ENCODE assay signal across 24 cellular contexts in the genomic region with DNA sequence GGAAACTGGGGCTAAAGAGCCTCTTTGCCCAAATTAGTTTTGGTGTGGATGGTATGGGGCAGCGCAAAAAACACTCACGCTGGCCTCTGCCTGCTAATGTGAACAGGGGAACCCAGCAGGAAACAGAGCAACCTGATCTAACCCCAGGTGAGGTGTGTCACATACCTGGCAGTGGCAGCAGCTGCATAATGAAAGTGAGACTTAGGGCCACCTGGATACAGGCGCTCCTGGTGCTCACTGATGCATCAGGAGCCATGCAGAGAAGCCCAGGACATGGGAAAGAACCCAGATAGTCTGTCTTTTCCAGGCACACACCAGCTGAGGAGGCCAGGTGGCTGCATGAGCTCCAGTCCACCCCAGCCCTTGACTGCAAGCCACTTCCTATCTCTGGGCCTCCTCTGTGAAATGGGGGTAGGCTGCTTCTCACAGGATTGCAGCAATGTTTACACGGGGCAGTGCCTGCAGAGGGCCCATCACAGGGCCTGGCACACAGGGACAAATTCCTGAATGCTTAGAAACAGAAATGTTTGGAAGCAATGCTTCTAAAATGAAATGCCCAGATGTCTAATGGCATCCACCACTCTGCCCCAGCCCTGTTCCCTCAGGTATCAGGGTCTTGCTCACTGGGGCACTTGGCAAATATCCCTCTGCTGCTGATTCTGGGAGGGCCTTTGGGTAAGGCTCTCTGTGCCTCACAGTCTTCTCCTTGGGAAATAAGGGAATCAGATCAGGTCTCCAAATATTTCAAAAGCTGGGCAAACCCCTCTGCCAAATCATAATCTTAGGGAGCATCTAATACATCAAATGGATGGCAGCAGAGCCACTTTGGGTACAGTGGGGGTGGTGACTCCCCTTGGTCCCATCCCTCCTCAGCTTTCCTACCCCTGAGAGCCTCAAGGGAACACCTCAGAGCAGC. TPM values are rescaled to one million over a fixed set of nuclear protein-coding genes. Genes with fewer than 3 reads are reported as not detected.
DNase-seq lines count a peak whose midpoint lies in the region; ATAC-seq, FAIRE-seq and TF ChIP-seq lines count a peak whose summit lies in the region.
"Had no signal": no experiment of that assay in that cellular context is flagged by ENCODE, and none has a peak within 500 bp of the region (broad histone marks: within the 10 kb centered on the region; RNA-seq: fewer than 3 reads in every experiment).

No MANE protein-coding gene starts in this region.

- H4K8ac ChIP-seq in H9 (replicated peaks; ENCODE audit: insufficient read length, low read depth, low read length): no peak overlapping the region

- no peaks in the 10 kb centered on the region for H3K23me2 ChIP-seq in H9 (ENCODE audit: insufficient read length, low read depth, low read length, poor library complexity, severe bottlenecking)

- H2AFZ ChIP-seq in H9 (ENCODE audit: low read length): no peak overlapping the region

- no peaks in the 10 kb centered on the region; the same call in 1 of the 2 replicates for H3K27me3 Mint-ChIP-seq in H9 (ENCODE audit: low read depth)

- no peak overlapping the region for H2BK20ac ChIP-seq in H9 (ENCODE audit: low read depth, low read length, poor library complexity, severe bottlenecking)

- H3K14ac ChIP-seq in H9 (ENCODE audit: insufficient read depth, low read length): no peak overlapping the region

- H4K20me1 ChIP-seq in H9 (ENCODE audit: control insufficient read depth, insufficient read depth, insufficient read length): no peaks in the 10 kb centered on the region

- DNase-seq in A549 (ENCODE audit: low read depth in 1 of 2, low spot score in 1 of 2) (no peak), H9 (peak; percentile 15), cerebellar cortex (ENCODE audit: low spot score) (peak; percentile 60), lung (ENCODE audit: low spot score) (no peak), anterior cingulate cortex (lab: John Stamatoyannopoulos, UW) (no peak), erythroblast (lab: John Stamatoyannopoulos, UW) (no peak), DMS153 (lab: John Stamatoyannopoulos, UW) (no peak)
- DNase-seq: ACHN; activated CD4-positive, alpha-beta T cell treated with anti-CD3 and anti-CD28 coated beads, Interleukin-2, amount 50 U/mL, for 1 hour; activated naive CD4-positive, alpha-beta T cell treated with anti-CD3 and anti-CD28 coated beads for 36 hours; HFFc6; KG1; NCI-H1930; NCI-H526; SHP77; substantia nigra had no signal

- CTCF ChIA-PET in A549 (lab: Yijun Ruan, JAX): no interaction called here

- H3K27me3 ChIP-seq in H9 (ENCODE audit: insufficient read depth, low read length) (no peaks in the 10 kb centered on the region), lung (ENCODE audit: control insufficient read depth, insufficient read depth) (no peaks in the 10 kb centered on the region)
- H3K27me3 ChIP-seq: ascending aorta had no signal

- no peak overlapping the region for H4K91ac ChIP-seq in H9 (ENCODE audit: insufficient read length, low read depth, low read length)

- TF ChIP-seq CTCF in A549 (IDR thresholded peaks at IDR 0.05): no peak
- no peak for TF ChIP-seq CTCF in H9 (conservative IDR thresholded peaks at IDR 0.05)
- TF ChIP-seq CTCF in lung (IDR thresholded peaks at IDR 0.05; ENCODE audit: control extremely low read depth, extremely low read depth): no peak

- peaks cover 8 to 33% of the 10 kb centered on the region in 2 donors for H3K36me3 ChIP-seq in lung (ENCODE audit: control insufficient read depth in 2 of 2, insufficient read depth in 2 of 2, low read length in 2 of 2)

- POLR2A ChIA-PET in A549 (lab: Yijun Ruan, JAX): no interaction called here

- no peak overlapping the region for H3T11ph ChIP-seq in H9 (ENCODE audit: low read length)

- H3K18ac ChIP-seq in H9 (ENCODE audit: insufficient read length, low read depth, low read length): no peak overlapping the region

- peak overlapping the region; percentile 72 for H3K4me2 ChIP-seq in A549
- H3K4me2 ChIP-seq in H9 (ENCODE audit: insufficient read depth, insufficient read length, low read length): no peak overlapping the region

- no peak overlapping the region for H3K4ac ChIP-seq in H9 (ENCODE audit: low read depth, low read length)

- H3K79me1 ChIP-seq in H9 (ENCODE audit: insufficient read depth, low read depth, low read length, poor library complexity, severe bottlenecking): peaks cover 5% of the 10 kb centered on the region

- no peak overlapping the region for H2BK120ac ChIP-seq in H9 (ENCODE audit: low read depth, low read length, poor library complexity, severe bottlenecking)

- no peaks in the 10 kb centered on the region; a peak in 1 of 4 replicates for H3K4me1 Mint-ChIP-seq in H9

- H3K9ac ChIP-seq in H9 (ENCODE audit: extremely low read depth, insufficient read length, low read length): no peak overlapping the region

- H3K9me3 Mint-ChIP-seq in H9: no peaks in the 10 kb centered on the region
- H3K9me3 Mint-ChIP-seq: activated naive CD4-positive, alpha-beta T cell treated with anti-CD3 and anti-CD28 coated beads for 36 hours; CD14-positive monocyte; HFFc6; mesothelial cell of epicardium; neural crest cell; T-helper 1 cell treated with Interleukin-12 subunit alpha and Interleukin-12 subunit beta and Interleukin-4 antibody, amounts not matched to agents 30 μg/mL and 1 μg/mL, for 36 hours had no signal

- no peak overlapping the region for H3K23ac ChIP-seq in H9 (ENCODE audit: insufficient read length, low read depth, low read length)

- H3K9me3 ChIP-seq in A549 (no peaks in the 10 kb centered on the region), H9 (ENCODE audit: control insufficient read depth, low read depth, low read length) (no peaks in the 10 kb centered on the region), lung (ENCODE audit: control insufficient read depth in 2 of 2, insufficient read depth in 1 of 2, low read length in 1 of 2) (no peaks in the 10 kb centered on the region)
- H3K9me3 ChIP-seq: ascending aorta had no signal

- 0 out of 2 replicates have a peak, but pooled peaks cover 7% of the 10 kb centered on the region for H3K79me2 ChIP-seq in H9 (ENCODE audit: insufficient read depth, low read length)

- no peak overlapping the region for H4K5ac ChIP-seq in H9 (ENCODE audit: insufficient read length, low read depth, low read length)

- TF ChIP-seq RAD21 in A549 (conservative IDR thresholded peaks at IDR 0.05 in 1 of 2, IDR thresholded peaks at IDR 0.05 in 1 of 2): no peak

- H3K4me3 ChIP-seq in A549 (no peak overlapping the region), lung (no peak overlapping the region)
- H3K4me3 ChIP-seq: ascending aorta had no signal

- H3K36me3 Mint-ChIP-seq in H9 (ENCODE audit: insufficient read depth in 1 of 3, low read depth in 3 of 3): peaks cover 45 to 92% (median 91%) of the 10 kb centered on the region in 3 experiments

- no peak for TF ChIP-seq POLR2A in A549 (IDR thresholded peaks at IDR 0.05; ENCODE audit: low read length)
- no peak for TF ChIP-seq POLR2A in erythroblast (IDR thresholded peaks at IDR 0.05; ENCODE audit: low read length)

- H2BK15ac ChIP-seq in H9 (ENCODE audit: low read depth, low read length): no peak overlapping the region

- peak overlapping the region; percentile 57 to 75 for H3K27ac ChIP-seq in A549
- H3K27ac ChIP-seq in H9 (ENCODE audit: insufficient read length, low read depth, low read length): no peak overlapping the region
- peak overlapping the region in 1 of 2 donors; percentile 35 for H3K27ac ChIP-seq in lung (ENCODE audit: low read depth in 1 of 2, low read length in 1 of 2)
- H3K27ac ChIP-seq: ascending aorta, VCaP had no signal

- H3K4me1 ChIP-seq in A549 (peaks cover 62% of the 10 kb centered on the region), H9 (ENCODE audit: insufficient read depth, low read length) (no peaks in the 10 kb centered on the region), lung (ENCODE audit: control insufficient read depth in 2 of 2, insufficient read depth in 2 of 2, low read length in 2 of 2) (peaks cover 0 to 3% of the 10 kb centered on the region in 2 donors)
- H3K4me1 ChIP-seq: ascending aorta had no signal

- H2AK5ac ChIP-seq in H9 (ENCODE audit: insufficient read length, low read length): no peak overlapping the region

- H3K27ac Mint-ChIP-seq in H9: no peak overlapping the region; a peak in 2 of 7 replicates
- H3K27ac Mint-ChIP-seq: activated naive CD4-positive, alpha-beta T cell treated with anti-CD3 and anti-CD28 coated beads for 36 hours; HFFc6; mesothelial cell of epicardium; T-helper 1 cell treated with Interleukin-12 subunit alpha and Interleukin-12 subunit beta and Interleukin-4 antibody, amounts not matched to agents 30 μg/mL and 1 μg/mL, for 36 hours had no signal

- FAIRE-seq in A549 (lab: Jason Lieb, UNC): no peak
- FAIRE-seq: islet of Langerhans had no signal

- no peak overlapping the region for H2BK12ac ChIP-seq in H9 (ENCODE audit: insufficient read length, low read depth, low read length)

- 44% methylated on average over 2 of the region's 4 CpGs for WGBS in A549 (ENCODE audit: missing lambda C conversion rate)
- no CpG with 5 or more reads among the region's 4 CpGs for WGBS in H9 (ENCODE audit: extremely low coverage, insufficient read length, low lambda C conversion rate)
- 58 to 88% methylated on average over 3 to 4 of the region's 4 CpGs for WGBS in lung, 2 donors

- no peak overlapping the region for H3K56ac ChIP-seq in H9 (ENCODE audit: insufficient read length, low read depth, low read length)

- no peak overlapping the region for H3K4me3 Mint-ChIP-seq in H9
- H3K4me3 Mint-ChIP-seq: activated naive CD4-positive, alpha-beta T cell treated with anti-CD3 and anti-CD28 coated beads for 36 hours; CD14-positive monocyte; HFFc6; mesothelial cell of epicardium; neural crest cell; T-helper 1 cell treated with Interleukin-12 subunit alpha and Interleukin-12 subunit beta and Interleukin-4 antibody, amounts not matched to agents 30 μg/mL and 1 μg/mL, for 36 hours had no signal

- ATAC-seq in A549 (peak; percentile 18 to 45; a peak in 3 of 6 replicates), lung (ENCODE audit: insufficient read depth, low FRiP score) (peak; percentile 31), GM18517 (IDR thresholded peaks at IDR 0.05; ENCODE audit: unreplicated experiment) (no peak)

- no peak overlapping the region for H2BK5ac ChIP-seq in H9 (ENCODE audit: insufficient read length, low read length)

- no peak for TF ChIP-seq EP300 in A549 (IDR thresholded peaks at IDR 0.05)

TF ChIP-seq in A549, 52 proteins besides CTCF, POLR2A, EP300 and RAD21 (continues in another document):
- TF ChIP-seq ZNF302 (CRISPR knock-in tag; IDR thresholded peaks at IDR 0.05): no peak
- TF ChIP-seq RFX5 (IDR thresholded peaks at IDR 0.05): no peak
- no peak for TF ChIP-seq CHD2 (IDR thresholded peaks at IDR 0.05; ENCODE audit: low read length, partially characterized antibody)
- TF ChIP-seq ZC3H11A (IDR thresholded peaks at IDR 0.05): no peak
- no peak for TF ChIP-seq CHD4 (IDR thresholded peaks at IDR 0.05; ENCODE audit: borderline replicate concordance)
- no peak for TF ChIP-seq MAZ (IDR thresholded peaks at IDR 0.05; ENCODE audit: borderline replicate concordance, low read depth, low read length)

RNA-seq across cellular contexts. Expression of a gene that starts 19.9 kb away (rescaled TPM):
- polyA plus RNA-seq in A549 (2011; rRNA removed) (29.9 and 60.3 TPM in 2 replicates), A549 (2017; fragmentation: RNase III; extraction: RNeasy Plus Mini Kit Qiagen cat#74134 plus additional on column Dnase treatment) (20.4 to 33.3 TPM (median 30.2 TPM) in 3 replicates), lung (100 to 1,000 TPM; 269 to 439 TPM)
- polyA plus RNA-seq in A549 (2012; cell fraction: cytosol; rRNA removed): 18.5 and 20.6 TPM in 2 replicates
- 32.5 and 39.4 TPM in 2 replicates for polyA plus RNA-seq in A549 (2012; cell fraction: nucleus; rRNA removed)
- polyA minus RNA-seq in A549 (2011; rRNA and poly(A)+ RNA removed): 126 and 134 TPM in 2 replicates
- total RNA-seq in H9 (2021) (318 and 340 TPM in 2 replicates), lung (100 to 1,000 TPM; 433 to 735 TPM)

Comparison
In these comparisons a context has a peak if more than half of its experiments do, and no peak if none do; other contexts are left out.
1. DNase-seq: peak in H9 (single experiment) and cerebellar cortex (single experiment); none in A549 (0 of 2), lung (single experiment), anterior cingulate cortex (0 of 58), erythroblast (0 of 2) and DMS153 (single experiment).